25 cellular contexts compared by ENCODE assay signal in genomic region chr17:28488884-28489276, GRCh38. TPM values are rescaled to one million over a fixed set of nuclear protein-coding genes. Genes with fewer than 3 reads are reported as not detected.
"Had no signal": no experiment of that assay in that cellular context is flagged by ENCODE, and none has a peak within 500 bp of the region (broad histone marks: within the 10 kb centered on the region; RNA-seq: fewer than 3 reads in every experiment).

No MANE protein-coding gene starts in this region.

- FAIRE-seq: HTR-8/SVneo had no signal

- H3K27ac ChIP-seq: HL-60, SJSA1, SK-N-MC had no signal

- H3K9me3 ChIP-seq: Peyer's patch, SJSA1 had no signal

- ATAC-seq: PC-3, Right ventricle myocardium inferior had no signal

- H3K27me3 ChIP-seq: Peyer's patch had no signal

- DNase-seq: KBM-7, MV-4-11, NCI-H1048, NCI-H1105, NCI-H146, NCI-H1694 treated with DMSO at 0.1 percent for 48 hours, NCI-H1930, NCI-H2081, NCI-H2107, NCI-H2227 treated with DMSO at 0.1 percent for 48 hours, NCI-H510A, NCI-H524 treated with DMSO at 0.1 percent for 48 hours, NCI-H774, PC-3, SHP77 treated with DMSO at 0.1 percent for 48 hours had no signal

- H3K4me1 ChIP-seq: SJSA1 had no signal

- H3K36me3 ChIP-seq: SJSA1 had no signal

- H3K4me3 ChIP-seq: Peyer's patch, SJSA1, SK-N-MC had no signal

RNA-seq across cellular contexts. Expression of gene SLC13A2, which starts 15.4 kb away (rescaled TPM):
- total RNA-seq: LHCN-M2, MCF 10A, OCI-LY7, PC-3, Right ventricle myocardium inferior, RPMI7951, SJSA1 had no signal

RNA-seq across cellular contexts. Expression of gene FOXN1, which starts 17.3 kb away (rescaled TPM):
- total RNA-seq: LHCN-M2, MCF 10A, OCI-LY7, PC-3, Peyer's patch, Right ventricle myocardium inferior, RPMI7951, SJSA1 had no signal
